Comparison of ENCODE assay signal across 10 cellular contexts in the genomic region with DNA sequence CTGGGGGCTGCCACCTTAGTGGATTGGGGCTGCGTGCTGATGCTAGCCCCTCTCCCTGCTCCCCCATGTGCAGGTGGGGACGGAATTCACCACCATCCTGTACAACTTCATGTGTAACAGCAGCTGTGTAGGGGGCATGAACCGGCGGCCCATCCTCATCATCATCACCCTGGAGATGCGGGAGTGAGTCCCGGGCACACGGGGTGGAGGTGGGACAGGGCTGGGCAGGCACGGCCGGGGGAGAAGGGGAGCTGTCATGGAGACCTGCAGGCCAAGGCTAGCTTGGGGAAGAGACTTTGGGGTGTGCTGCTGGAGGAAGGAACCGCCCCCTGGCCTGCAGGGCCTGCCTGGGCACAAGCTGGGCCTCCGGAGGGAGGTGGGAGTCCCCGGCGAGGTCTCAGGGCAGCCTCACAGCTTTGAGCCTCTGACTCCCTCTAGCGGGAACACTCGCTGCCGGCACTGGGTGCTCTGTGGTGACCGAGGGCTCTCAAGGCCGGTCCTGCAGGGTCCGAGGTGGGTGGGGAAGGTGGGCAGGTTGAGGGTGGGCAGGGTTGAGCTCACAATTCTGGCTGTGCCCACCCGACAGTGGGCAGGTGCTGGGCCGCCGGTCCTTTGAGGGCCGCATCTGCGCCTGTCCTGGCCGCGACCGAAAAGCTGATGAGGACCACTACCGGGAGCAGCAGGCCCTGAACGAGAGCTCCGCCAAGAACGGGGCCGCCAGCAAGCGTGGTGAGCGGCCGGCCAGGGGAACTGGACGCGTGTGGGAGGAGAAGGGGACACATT. TPM values are rescaled to one million over a fixed set of nuclear protein-coding genes. Genes with fewer than 3 reads are reported as not detected.
DNase-seq lines count a peak whose midpoint lies in the region; TF ChIP-seq lines count a peak whose summit lies in the region.
"Had no signal": no experiment of that assay in that cellular context is flagged by ENCODE, and none has a peak within 500 bp of the region (broad histone marks: within the 10 kb centered on the region; RNA-seq: fewer than 3 reads in every experiment).

No MANE protein-coding gene starts in this region.

- no peaks in the 10 kb centered on the region for H3K4me1 Mint-ChIP-seq in endothelial cell (ENCODE audit: unreplicated experiment)

- H3K27me3 Mint-ChIP-seq in endothelial cell (ENCODE audit: unreplicated experiment): peaks cover 7% of the 10 kb centered on the region

- no peak overlapping the region for H3K4me3 Mint-ChIP-seq in endothelial cell (ENCODE audit: unreplicated experiment)

- no peaks in the 10 kb centered on the region for H3K9me3 ChIP-seq in spleen

- 51 to 67% (median 55%) methylated on average over 27 to 37 of the region's 37 CpGs for WGBS in spleen, 5 donors

- H3K9me3 Mint-ChIP-seq in endothelial cell (ENCODE audit: unreplicated experiment): no peaks in the 10 kb centered on the region

- in situ Hi-C loops in G401 (cut with HindIII; ENCODE audit: low sequenced_read_pairs): no loop called here

- no peak overlapping the region for H3K4me3 ChIP-seq in spleen

- intact Hi-C loops in posterior cingulate gyrus (cut with DNase I) (loop anchor here (10.0 kb wide), 1 partner anchor 102 kb away; the partner anchor contains the start of gene TPRG1L), spleen (cut with DNase I; ENCODE audit: low total_unique reads) (no loop called here)

- peaks cover 0 to 5% (median 0%) of the 10 kb centered on the region in 6 donors for H3K4me1 ChIP-seq in spleen

- TF ChIP-seq POLR2A in spleen (IDR thresholded peaks at IDR 0.05): no peak

- H3K27me3 ChIP-seq in spleen (replicated peaks in 1 of 7): peaks cover 0 to 49% (median 7%) of the 10 kb centered on the region in 7 donors

- H3K27ac ChIP-seq in spleen: no peak overlapping the region

- no peaks in the 10 kb centered on the region for H3K36me3 ChIP-seq in spleen

- DNase-seq in NCI-H460 (ENCODE audit: extremely low read depth, low read depth) (peak; percentile 8), endothelial cell (ENCODE audit: low spot score) (peak; percentile 62), posterior cingulate gyrus (peak in 6 of 10 donors; percentile 48 to 93 (median 55)), G401 (ENCODE audit: low spot score) (no peak), spleen (no peak), T1000 (lab: John Stamatoyannopoulos, UW) (no peak)
- DNase-seq in activated effector memory CD4-positive, alpha-beta T cell treated with Interleukin-2 at 50 U/mL for 16 hours: no peak
- DNase-seq: SHP77 had no signal

- no peak overlapping the region for H3K27ac Mint-ChIP-seq in endothelial cell (ENCODE audit: unreplicated experiment)

- TF ChIP-seq CTCF in GM12874 (IDR thresholded peaks at IDR 0.05; ENCODE audit: insufficient read depth, low read depth, low read length) (peak; percentile 57), endothelial cell (IDR thresholded peaks at IDR 0.05; ENCODE audit: unreplicated experiment) (peak; percentile 15), spleen (IDR thresholded peaks at IDR 0.05 in 8 of 11, conservative IDR thresholded peaks at IDR 0.05 in 3 of 11) (peak in 2 of 11 experiments; percentile 16 to 34)

- H3K36me3 Mint-ChIP-seq in endothelial cell (ENCODE audit: low read depth, unreplicated experiment): no peaks in the 10 kb centered on the region

RNA-seq across cellular contexts. Expression of gene CCDC27, which starts 25.0 kb away (rescaled TPM):
- total RNA-seq in NCI-H460 (2014; rRNA removed; shearing (Covaris generic)): not detected in 2 replicates
- polyA plus RNA-seq in NCI-H460 (2014; cell fraction: nucleus; rRNA removed): not detected in 2 replicates
- not detected for total RNA-seq in endothelial cell (ENCODE audit: unreplicated experiment)
- not detected in 2 replicates for total RNA-seq in G401 (2014; rRNA removed; shearing (Covaris generic))
- not detected for total RNA-seq in spleen
- not detected for polyA plus RNA-seq in spleen
- total RNA-seq: dermis microvascular lymphatic vessel endothelial cell had no signal

RNA-seq across cellular contexts. Expression of gene SMIM1, which starts 45.3 kb away (rescaled TPM):
- not detected in 2 replicates for total RNA-seq in NCI-H460 (2014; rRNA removed; shearing (Covaris generic))
- not detected in 2 replicates for polyA plus RNA-seq in NCI-H460 (2014; cell fraction: nucleus; rRNA removed)
- total RNA-seq in endothelial cell (ENCODE audit: unreplicated experiment) (2.1 TPM), spleen (10 to 100 TPM in 2 of 7 donors, 1 to 10 TPM in 4, not detected in 1; 3.5 to 12.7 (median 5.1) TPM)
- total RNA-seq in G401 (2014; rRNA removed; shearing (Covaris generic)): 20.1 and 26.6 TPM in 2 replicates
- 1 to 10 TPM; 2.0 to 4.7 (median 4.0) TPM for polyA plus RNA-seq in spleen

Comparison
In these comparisons a context has a peak if more than half of its experiments do, and no peak if none do; other contexts are left out.
1. DNase-seq: peak in NCI-H460 (single experiment), endothelial cell (single experiment) and posterior cingulate gyrus (6 of 10); none in G401 (single experiment), spleen (single experiment), T1000 (single experiment) and activated effector memory CD4-positive, alpha-beta T cell treated with Interleukin-2 at 50 U/mL for 16 hours (single experiment).